8 cellular contexts compared by ENCODE assay signal in the genomic region with DNA sequence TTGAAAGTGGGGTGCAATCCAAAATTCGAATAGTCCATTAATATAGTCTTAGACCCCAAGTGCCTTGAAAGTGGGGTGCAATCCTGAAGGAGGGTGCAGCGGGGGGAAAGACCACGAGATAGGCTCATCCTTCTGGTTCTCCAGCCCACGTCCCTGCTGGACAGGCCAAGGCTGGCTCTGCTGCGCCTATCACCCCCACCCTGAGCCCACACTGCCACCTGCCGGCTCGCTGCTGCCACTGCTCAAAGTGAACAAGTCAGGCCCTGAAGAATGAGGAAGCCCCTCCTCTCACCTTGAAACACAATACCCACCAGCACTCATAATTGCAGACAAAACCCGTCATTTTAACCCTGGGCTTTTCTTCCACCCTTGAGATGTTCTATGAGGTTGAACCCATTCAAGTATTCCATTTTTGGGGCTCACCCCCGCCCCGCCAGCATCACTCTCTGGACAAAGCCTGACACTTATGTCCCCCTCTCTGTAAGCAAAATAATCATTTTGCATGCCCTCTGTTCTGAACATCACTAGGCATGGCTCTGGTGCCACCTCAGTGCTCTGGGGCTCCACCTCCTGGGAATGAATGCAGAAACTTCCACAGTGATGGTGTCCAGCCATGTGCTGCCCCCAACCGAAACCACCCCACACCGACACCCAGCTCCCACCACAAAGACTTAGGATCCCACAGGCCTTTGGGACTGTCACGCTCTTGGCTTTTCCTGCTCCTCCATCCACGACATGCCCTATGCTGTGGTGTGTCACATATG. TPM values are rescaled to one million over a fixed set of nuclear protein-coding genes. Genes with fewer than 3 reads are reported as not detected.
DNase-seq lines count a peak whose midpoint lies in the region; ATAC-seq and TF ChIP-seq lines count a peak whose summit lies in the region.

No MANE protein-coding gene starts in this region.

- peak; percentile 66 for ATAC-seq in HG03066 (IDR thresholded peaks at IDR 0.05; ENCODE audit: low read depth, unreplicated experiment)
- peak; percentile 82 to 85 for ATAC-seq in lower lobe of right lung

- peak; percentile 63 for DNase-seq in SIG-M5 treated with dmso at 0.1 percent for 504 hours (lab: John Stamatoyannopoulos, UW; ENCODE audit: unreplicated experiment)
- no peak for DNase-seq in SIG-M5 (lab: John Stamatoyannopoulos, UW)
- peak; percentile 27 for DNase-seq in NCI-H524 treated with DMSO at 0.1 percent for 48 hours (lab: John Stamatoyannopoulos, UW)
- DNase-seq in activated CD4-positive, alpha-beta T cell treated with anti-CD3 and anti-CD28 coated beads, Interleukin-2, amount 50 U/mL, for 24 hours (ENCODE audit: low read depth in 1 of 2, low spot score in 1 of 2): peak; percentile 54 to 56
- peak; percentile 56 for DNase-seq in dedifferentiated amniotic fluid mesenchymal stem cell (ENCODE audit: extremely low spot score)
- DNase-seq in lower lobe of right lung: peak; percentile 87
- DNase-seq in stimulated activated CD8-positive, alpha-beta memory T cell treated with anti-CD3 and anti-CD28 coated beads, Interleukin-12 subunit alpha, Interleukin-12 subunit beta, amount 100 ng/mL, for 24 hours (ENCODE audit: extremely low read depth): peak; percentile 24

- H3K4me3 ChIP-seq in lower lobe of right lung: no peak overlapping the region

- peaks cover 25% of the 10 kb centered on the region for H3K4me1 ChIP-seq in lower lobe of right lung

- H3K27me3 ChIP-seq in lower lobe of right lung (ENCODE audit: low read depth): no peaks in the 10 kb centered on the region

- peak; percentile 93 for TF ChIP-seq CTCF in lower lobe of right lung (IDR thresholded peaks at IDR 0.05)

- H3K36me3 ChIP-seq in lower lobe of right lung: no peaks in the 10 kb centered on the region

- H3K27ac ChIP-seq in lower lobe of right lung: no peak overlapping the region

- no peaks in the 10 kb centered on the region for H3K9me3 ChIP-seq in lower lobe of right lung

- intact Hi-C loops in lower lobe of right lung (cut with DNase I): loop anchor here (5.0 kb wide), 1 partner anchor 77 kb away; no protein-coding TSS in a partner anchor

RNA-seq across cellular contexts. Expression of a gene that starts 56.8 kb away (rescaled TPM):
- total RNA-seq in lower lobe of right lung: 0.15 TPM
